Comparison of ENCODE assay signal across 20 cellular contexts in genomic region chr4:15317246-15317645, GRCh38.
"Had no signal": no experiment of that assay in that cellular context is flagged by ENCODE, and none has a peak within 500 bp of the region (broad histone marks: within the 10 kb centered on the region; RNA-seq: fewer than 3 reads in every experiment).

No MANE protein-coding gene starts in this region.

- DNase-seq: activated CD4-positive, alpha-beta T cell treated with anti-CD3 and anti-CD28 coated beads for 1 hour; activated CD4-positive, alpha-beta T cell treated with anti-CD3 and anti-CD28 coated beads, Interleukin-2, amount 50 U/mL, for 1 hour; activated CD8-positive, alpha-beta T cell treated with anti-CD3 and anti-CD28 coated beads, Interleukin-2, amount 10 ng/mL, durations not matched to agents 7 days and 5 days; activated T-cell treated with anti-CD3 and anti-CD28 coated beads, Interleukin-2, amount 50 U/mL, for 1 hour; aorta; brain microvascular endothelial cell; central memory CD4-positive, alpha-beta T cell; dermis blood vessel endothelial cell; effector CD8-positive, alpha-beta T cell; left ventricle myocardium inferior; ovary; psoas muscle; stimulated activated CD4-positive, alpha-beta T cell treated with anti-CD3 and anti-CD28 coated beads, Interleukin-4, amount 100 ng/mL, for 4 hours; stimulated activated naive CD8-positive, alpha-beta T cell treated with anti-CD3 and anti-CD28 coated beads, Interleukin-15, Interleukin-2, amounts not matched to agents 100 U/mL and 50 U/mL, for 24 hours; T-helper 1 cell; thyroid gland; upper lobe of right lung had no signal

- H3K4me3 ChIP-seq: left ventricle myocardium inferior, ovary, psoas muscle, right atrium auricular region, thyroid gland, upper lobe of right lung had no signal

- H3K36me3 ChIP-seq: brain microvascular endothelial cell, left ventricle myocardium inferior, ovary, right atrium auricular region, thyroid gland, upper lobe of right lung had no signal

- H3K9me3 ChIP-seq: left ventricle myocardium inferior, ovary, psoas muscle, right atrium auricular region, thyroid gland, upper lobe of right lung had no signal

- ATAC-seq: activated CD8-positive, alpha-beta T cell treated with anti-CD3 and anti-CD28 coated beads, Interleukin-2, amount 10 ng/mL, durations not matched to agents 7 days and 5 days; activated naive CD4-positive, alpha-beta T cell treated with anti-CD3 and anti-CD28 coated beads, Interleukin-2, amount 50 U/mL, for 72 hours; natural killer cell treated with Interleukin-12 subunit alpha and Interleukin-12 subunit beta and Interleukin-15 and Interleukin-18, amount 100 ng/mL, for 72 hours; psoas muscle; stimulated activated naive CD8-positive, alpha-beta T cell treated with anti-CD3 and anti-CD28 coated beads, Interleukin-15, Interleukin-2, amounts not matched to agents 100 U/mL and 50 U/mL, for 24 hours; upper lobe of right lung had no signal

- H3K4me1 ChIP-seq: psoas muscle, right atrium auricular region, upper lobe of right lung had no signal

- H3K27me3 ChIP-seq: brain microvascular endothelial cell, ovary, right atrium auricular region, thyroid gland, upper lobe of right lung had no signal

- H3K27ac ChIP-seq: brain microvascular endothelial cell, left ventricle myocardium inferior, ovary, psoas muscle, right atrium auricular region, thyroid gland, upper lobe of right lung had no signal
